Comparison of ENCODE assay signal across 10 cellular contexts in genomic region chr12:3882896-3883564, GRCh38. TPM values are rescaled to one million over a fixed set of nuclear protein-coding genes. Genes with fewer than 3 reads are reported as not detected.
DNase-seq lines count a peak whose midpoint lies in the region; ATAC-seq, FAIRE-seq and TF ChIP-seq lines count a peak whose summit lies in the region.
"Had no signal": no experiment of that assay in that cellular context is flagged by ENCODE, and none has a peak within 500 bp of the region (broad histone marks: within the 10 kb centered on the region; RNA-seq: fewer than 3 reads in every experiment).

No MANE protein-coding gene starts in this region.

- TF ChIP-seq CTCF in fibroblast of pulmonary artery (IDR thresholded peaks at IDR 0.05; ENCODE audit: low read length, missing control alignments) = peak; percentile 41
- TF ChIP-seq CTCF in kidney (IDR thresholded peaks at IDR 0.05; ENCODE audit: borderline replicate concordance, extremely low read depth, insufficient read depth) = no peak

- H3K4me3 ChIP-seq in NT2/D1 (ENCODE audit: insufficient read length, low read depth) = no peak overlapping the region
- no peak overlapping the region for H3K4me3 ChIP-seq in fibroblast of pulmonary artery (replicated peaks; ENCODE audit: low read depth, low read length)
- H3K4me3 ChIP-seq in kidney (ENCODE audit: low read length in 2 of 2) = no peak overlapping the region

- H3K27me3 ChIP-seq in NT2/D1 (ENCODE audit: insufficient read depth, insufficient read length) = no peaks in the 10 kb centered on the region

- FAIRE-seq in urothelium cell line (lab: Jason Lieb, UNC) (peak; percentile 79), kidney (lab: Jason Lieb, UNC) (no peak)

- H3K9me3 ChIP-seq in NT2/D1 (ENCODE audit: insufficient read depth, low read length) (peaks cover 6% of the 10 kb centered on the region), kidney (ENCODE audit: control insufficient read depth in 1 of 2, low read length in 2 of 2) (peaks cover 0 to 3% of the 10 kb centered on the region in 2 donors)
- H3K9me3 ChIP-seq: neutrophil had no signal

- H3K36me3 ChIP-seq in NT2/D1 (ENCODE audit: insufficient read depth, insufficient read length, low read length) = no peaks in the 10 kb centered on the region
- H3K36me3 ChIP-seq in kidney (ENCODE audit: control insufficient read depth in 1 of 2, insufficient read depth in 2 of 2, low read length in 2 of 2) = no peaks in the 10 kb centered on the region
- H3K36me3 ChIP-seq: neutrophil had no signal

- H3K4me1 ChIP-seq in NT2/D1 (ENCODE audit: insufficient read depth, insufficient read length) (no peaks in the 10 kb centered on the region), kidney (ENCODE audit: control insufficient read depth in 1 of 2, insufficient read depth in 1 of 2, low read depth in 1 of 2, low read length in 2 of 2) (no peaks in the 10 kb centered on the region)

- H3K27ac ChIP-seq in kidney (ENCODE audit: low read depth in 2 of 2, low read length in 2 of 2) (no peak overlapping the region), substantia nigra (ENCODE audit: low read depth, low read length, poor library complexity, severe bottlenecking) (no peak overlapping the region)
- H3K27ac ChIP-seq: neutrophil had no signal

- intact Hi-C loops in left ventricle myocardium superior (cut with micrococcal nuclease) = loop anchor here (10.0 kb wide), 1 partner anchor 392 kb away; the partner anchor contains the start of gene CCND2
- intact Hi-C loops in cardiac septum (cut with DNase I) = loop anchor here (10.0 kb wide), 1 partner anchor 642 kb away; no protein-coding TSS in a partner anchor
- intact Hi-C loops in kidney (cut with DNase I) = loop anchor here (10.0 kb wide), 2 partner anchors 152 to 392 kb away; partner anchors contain the start of gene CCND2

- DNase-seq in left ventricle myocardium superior = no peak
- no peak for DNase-seq in cardiac septum (ENCODE audit: low spot score)
- peak; percentile 67 for DNase-seq in NT2/D1 (ENCODE audit: low read depth, low spot score)
- peak; percentile 36 for DNase-seq in fibroblast of pulmonary artery (ENCODE audit: low read depth)
- DNase-seq in urothelium cell line (ENCODE audit: low spot score) = peak; percentile 71
- no peak for DNase-seq in kidney
- DNase-seq in substantia nigra (lab: John Stamatoyannopoulos, UW) = no peak
- DNase-seq: activated CD4-positive, alpha-beta memory T cell treated with anti-CD3 and anti-CD28 coated beads for 36 hours had no signal

- ATAC-seq in left ventricle myocardium superior = peak; percentile 61
- ATAC-seq in GM21360 (IDR thresholded peaks at IDR 0.05; ENCODE audit: unreplicated experiment) = no peak

- H3K9ac ChIP-seq in NT2/D1 (ENCODE audit: insufficient read length, low read depth) (no peak overlapping the region), kidney (ENCODE audit: low read length in 2 of 2) (no peak overlapping the region)

RNA-seq across cellular contexts. Expression of gene PARP11, which starts 9.8 kb away (rescaled TPM):
- total RNA-seq in left ventricle myocardium superior = 5.0 TPM
- 6.8 TPM for total RNA-seq in cardiac septum
- 13.1 TPM for total RNA-seq in kidney
- polyA plus RNA-seq in kidney (ENCODE audit: insufficient read depth, low read depth, low replicate concordance) = 2.6 TPM

Comparison
In these comparisons a context has a peak if more than half of its experiments do, and no peak if none do; other contexts are left out.
1. DNase-seq: peak in NT2/D1 (single experiment), fibroblast of pulmonary artery (single experiment) and urothelium cell line (single experiment); none in left ventricle myocardium superior (single experiment), cardiac septum (single experiment), kidney (single experiment) and substantia nigra (0 of 49).